Comparison of ENCODE assay signal across 18 cellular contexts in the genomic region with DNA sequence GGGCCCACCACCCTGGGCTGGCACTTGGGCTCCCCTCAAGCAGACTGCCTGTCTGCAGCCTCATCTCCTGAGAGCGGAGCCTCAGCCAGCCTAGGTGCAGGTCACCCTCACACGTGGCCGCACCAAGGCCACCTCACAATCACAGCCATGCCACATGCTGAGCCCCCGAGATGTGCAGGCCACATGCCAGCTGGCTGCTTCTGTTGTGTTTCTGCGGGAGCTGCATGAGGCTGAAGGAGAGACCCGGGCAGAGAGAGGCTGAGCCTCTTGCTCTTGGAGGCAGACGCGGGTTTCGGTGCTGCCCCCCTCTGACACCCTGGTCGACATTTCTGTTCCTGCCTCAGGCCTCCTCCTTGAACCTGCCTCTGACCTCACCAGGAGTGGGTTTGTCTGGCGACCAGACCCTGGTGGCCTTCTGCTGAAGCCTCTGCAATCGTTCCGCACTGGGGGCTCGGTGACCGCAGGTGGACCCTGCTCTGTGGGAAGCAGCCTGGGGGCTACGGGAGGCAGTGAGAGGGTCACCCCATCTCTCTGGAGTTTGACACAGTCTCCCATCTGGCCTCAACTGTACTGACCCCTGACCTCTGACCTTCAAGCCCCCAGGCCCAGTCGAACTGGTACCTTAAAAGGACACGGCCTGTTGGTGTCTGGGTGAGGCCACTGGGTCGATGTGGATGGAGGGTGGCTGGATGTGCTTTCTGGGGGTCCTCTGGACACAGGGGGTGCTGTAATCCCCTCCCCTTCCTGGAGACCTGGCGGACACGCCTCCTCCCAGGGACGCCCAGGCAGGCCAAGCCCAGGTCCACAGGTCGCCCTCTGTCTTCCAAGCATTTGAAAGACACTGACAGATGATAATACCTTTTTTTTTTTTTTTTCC.
"Had no signal": no experiment of that assay in that cellular context is flagged by ENCODE, and none has a peak within 500 bp of the region (broad histone marks: within the 10 kb centered on the region; RNA-seq: fewer than 3 reads in every experiment).

No MANE protein-coding gene starts in this region.

- H3K9me3 Mint-ChIP-seq: activated naive CD8-positive, alpha-beta T cell treated with anti-CD3 and anti-CD28 coated beads, Interleukin-2, amount 50 U/mL, for 24 hours; activated T-cell treated with anti-CD3 and anti-CD28 coated beads, Interleukin-2, amount 50 U/mL, for 4 hours; mesothelial cell of epicardium; T-helper 2 cell treated with Interferon-gamma antibody and Interleukin-4, amounts not matched to agents 5 μg/mL and 100 μg/mL, for 36 hours had no signal

- H3K27me3 Mint-ChIP-seq: activated CD8-positive, alpha-beta memory T cell treated with anti-CD3 and anti-CD28 coated beads, Interleukin-2, amount 10 ng/mL, durations not matched to agents 7 days and 5 days had no signal

- DNase-seq: activated CD4-positive, alpha-beta T cell treated with anti-CD3 and anti-CD28 coated beads for 1 hour; activated CD4-positive, alpha-beta T cell treated with anti-CD3 and anti-CD28 coated beads, Interleukin-2, amount 50 U/mL, for 48 hours; activated CD8-positive, alpha-beta memory T cell treated with anti-CD3 and anti-CD28 coated beads, Interleukin-2, amount 10 ng/mL, durations not matched to agents 7 days and 5 days; activated naive CD8-positive, alpha-beta T cell treated with anti-CD3 and anti-CD28 coated beads, Interleukin-2, amount 50 U/mL, for 24 hours; activated T-cell treated with anti-CD3 and anti-CD28 coated beads, Interleukin-2, amount 50 U/mL, for 4 hours; cortex of kidney; effector CD8-positive, alpha-beta T cell; gastrocnemius medialis; heart right ventricle; left ventricle myocardium superior; thyroid gland had no signal

- H3K36me3 Mint-ChIP-seq: activated CD8-positive, alpha-beta memory T cell treated with anti-CD3 and anti-CD28 coated beads, Interleukin-2, amount 10 ng/mL, durations not matched to agents 7 days and 5 days; mesothelial cell of epicardium had no signal

- H3K4me3 ChIP-seq: ascending aorta, gastrocnemius medialis, heart right ventricle, right atrium auricular region, smooth muscle cell, thyroid gland, vagina had no signal

- H3K27ac Mint-ChIP-seq: activated CD8-positive, alpha-beta memory T cell treated with anti-CD3 and anti-CD28 coated beads, Interleukin-2, amount 10 ng/mL, durations not matched to agents 7 days and 5 days; activated naive CD8-positive, alpha-beta T cell treated with anti-CD3 and anti-CD28 coated beads, Interleukin-2, amount 50 U/mL, for 24 hours; mesothelial cell of epicardium; T-helper 2 cell treated with Interferon-gamma antibody and Interleukin-4, amounts not matched to agents 5 μg/mL and 100 μg/mL, for 36 hours had no signal

- H3K4me1 Mint-ChIP-seq: activated CD8-positive, alpha-beta memory T cell treated with anti-CD3 and anti-CD28 coated beads, Interleukin-2, amount 10 ng/mL, durations not matched to agents 7 days and 5 days had no signal

- H3K27ac ChIP-seq: ascending aorta, epithelial cell of prostate, gastrocnemius medialis, heart right ventricle, right atrium auricular region, thyroid gland, vagina had no signal

- ATAC-seq: activated CD8-positive, alpha-beta memory T cell treated with anti-CD3 and anti-CD28 coated beads, Interleukin-2, amount 10 ng/mL, durations not matched to agents 7 days and 5 days; activated naive CD8-positive, alpha-beta T cell treated with anti-CD3 and anti-CD28 coated beads, Interleukin-2, amount 50 U/mL, for 24 hours; activated T-cell treated with anti-CD3 and anti-CD28 coated beads, Interleukin-2, amount 50 U/mL, for 4 hours; gastrocnemius medialis; heart right ventricle; left ventricle myocardium superior had no signal

- H3K36me3 ChIP-seq: ascending aorta, gastrocnemius medialis, heart right ventricle, right atrium auricular region, thyroid gland, vagina had no signal

- H3K27me3 ChIP-seq: thyroid gland, vagina had no signal

- H3K4me1 ChIP-seq: ascending aorta, gastrocnemius medialis had no signal

- H3K9me3 ChIP-seq: ascending aorta, gastrocnemius medialis, heart right ventricle, right atrium auricular region, thyroid gland, vagina had no signal

- H3K4me3 Mint-ChIP-seq: activated CD8-positive, alpha-beta memory T cell treated with anti-CD3 and anti-CD28 coated beads, Interleukin-2, amount 10 ng/mL, durations not matched to agents 7 days and 5 days; activated naive CD8-positive, alpha-beta T cell treated with anti-CD3 and anti-CD28 coated beads, Interleukin-2, amount 50 U/mL, for 24 hours; activated T-cell treated with anti-CD3 and anti-CD28 coated beads, Interleukin-2, amount 50 U/mL, for 4 hours; mesothelial cell of epicardium; T-helper 2 cell treated with Interferon-gamma antibody and Interleukin-4, amounts not matched to agents 5 μg/mL and 100 μg/mL, for 36 hours had no signal
